ENCODE assay signal across 3 cellular contexts in the genomic region with DNA sequence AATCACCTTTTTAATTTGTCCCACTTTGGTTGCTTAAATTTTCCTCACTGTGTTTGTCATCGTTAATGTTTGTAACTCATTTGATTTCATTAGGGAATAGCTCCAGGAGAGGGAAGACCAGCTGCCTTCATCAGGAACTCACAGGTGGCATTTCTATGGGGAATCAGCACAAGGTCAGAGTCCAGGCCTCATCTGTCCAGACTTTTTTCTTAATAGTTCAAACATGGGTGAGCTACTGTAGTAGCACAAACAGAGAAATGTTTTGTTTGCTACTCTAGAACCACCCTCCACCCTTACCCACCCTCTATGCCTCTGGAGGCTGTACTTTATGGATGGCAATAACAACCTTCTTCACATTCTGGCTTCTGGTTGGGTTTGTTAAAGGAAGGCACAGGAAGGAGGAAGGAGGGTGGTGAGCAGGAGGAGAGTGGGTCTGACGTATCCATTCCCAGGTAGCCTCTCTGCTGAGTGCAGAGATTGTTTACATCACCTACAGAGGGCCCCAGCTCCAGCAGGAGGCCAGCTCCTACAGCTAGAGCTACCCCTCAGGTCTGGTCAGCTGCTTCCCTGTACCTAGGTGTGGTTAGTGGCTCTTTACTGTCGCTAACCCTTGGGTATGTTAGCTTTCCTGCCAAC.
TF ChIP-seq lines count a peak whose summit lies in the region.

No MANE protein-coding gene starts in this region.

TF ChIP-seq in GM23338, 12 proteins besides CTCF, POLR2A, EP300 and RAD21:
- no peak for TF ChIP-seq ZNF331 (CRISPR knock-in tag; IDR thresholded peaks at IDR 0.05; ENCODE audit: low read depth)
- no peak for TF ChIP-seq STAT1 (IDR thresholded peaks at IDR 0.05; ENCODE audit: unreplicated experiment)
- TF ChIP-seq JUNB (IDR thresholded peaks at IDR 0.05; ENCODE audit: unreplicated experiment) = no peak
- no peak for TF ChIP-seq EZH2 (IDR thresholded peaks at IDR 0.05; ENCODE audit: low read depth, unreplicated experiment)
- no peak for TF ChIP-seq POLR2AphosphoS5 (IDR thresholded peaks at IDR 0.05; ENCODE audit: low read depth)

TF ChIP-seq in H1, 55 proteins besides CTCF, POLR2A, EP300 and RAD21:
- TF ChIP-seq KDM1A (IDR thresholded peaks at IDR 0.05; ENCODE audit: borderline replicate concordance, low read length) (no peak), TAF7 (optimal IDR thresholded peaks at IDR 0.05; ENCODE audit: borderline replicate concordance, low read depth, low read length) (no peak), SIX5 (IDR thresholded peaks at IDR 0.05; ENCODE audit: low read depth, low read length) (no peak), ATF3 (IDR thresholded peaks at IDR 0.05; ENCODE audit: insufficient read depth, low read depth, low read length) (no peak), MAFK (IDR thresholded peaks at IDR 0.05; ENCODE audit: low read depth, low read length) (no peak), POU5F1 (IDR thresholded peaks at IDR 0.05; ENCODE audit: low read depth, low read length) (no peak), SP1 (IDR thresholded peaks at IDR 0.05; ENCODE audit: low read depth, low read length) (no peak), NRF1 (IDR thresholded peaks at IDR 0.05; ENCODE audit: low read depth, low read length) (no peak), ZNF274 (IDR thresholded peaks at IDR 0.05; ENCODE audit: borderline replicate concordance, extremely low read depth, low read length) (no peak)

TF ChIP-seq in liver, 16 proteins besides CTCF, POLR2A, EP300 and RAD21:
- TF ChIP-seq TAF1 (conservative IDR thresholded peaks at IDR 0.05) = no peak
- TF ChIP-seq SP1 (IDR thresholded peaks at IDR 0.05) = peak; percentile 33
- peak; percentile 43 to 58 for TF ChIP-seq HNF4A (conservative IDR thresholded peaks at IDR 0.05)
